In genomic region chr5:158478139-158478538, GRCh38 we compare ENCODE assay signal across 35 cellular contexts.
"Had no signal": no experiment of that assay in that cellular context is flagged by ENCODE, and none has a peak within 500 bp of the region (broad histone marks: within the 10 kb centered on the region; RNA-seq: fewer than 3 reads in every experiment).

No MANE protein-coding gene starts in this region.

- DNase-seq: activated CD4-positive, alpha-beta T cell treated with anti-CD3 and anti-CD28 coated beads for 1 hour; activated CD4-positive, alpha-beta T cell treated with anti-CD3 and anti-CD28 coated beads for 48 hours; activated CD4-positive, CD25-positive, alpha-beta regulatory T cell; activated CD8-positive, alpha-beta T cell treated with anti-CD3 and anti-CD28 coated beads for 36 hours; activated gamma-delta T cell; activated naive CD4-positive, alpha-beta T cell treated with Interleukin-2 at 50 U/mL for 16 hours; activated naive CD8-positive, alpha-beta T cell treated with anti-CD3 and anti-CD28 coated beads, Interleukin-2, amount 10 ng/mL, durations not matched to agents 7 days and 5 days; activated T-cell treated with anti-CD3 and anti-CD28 coated beads, Interleukin-2, amount 50 U/mL, for 24 hours; adrenal gland; body of pancreas; Kasumi-1; MM.1S; MV-4-11; NCI-H1092; NCI-H1417; NCI-H146; NCI-H187; NCI-H2081; NCI-H2171 treated with DMSO at 0.1 percent for 48 hours; NCI-H226; NCI-H446 treated with DMSO at 0.1 percent for 48 hours; NCI-H524; NCI-H69; NCI-H82; PC-3; Peyer's patch; SIG-M5; T1000; WERI-Rb-1 had no signal

- H3K4me1 ChIP-seq: adrenal gland, Peyer's patch had no signal

- H3K27ac Mint-ChIP-seq: activated CD8-positive, alpha-beta T cell treated with anti-CD3 and anti-CD28 coated beads for 36 hours; activated naive CD4-positive, alpha-beta T cell treated with anti-CD3 and anti-CD28 coated beads, Interleukin-2, amount 50 U/mL, for 24 hours; activated naive CD8-positive, alpha-beta T cell treated with anti-CD3 and anti-CD28 coated beads, Interleukin-2, amount 10 ng/mL, durations not matched to agents 7 days and 5 days; activated T-cell treated with anti-CD3 and anti-CD28 coated beads, Interleukin-2, amount 50 U/mL, for 24 hours; activated T-helper 2 cell treated with anti-CD3 and anti-CD28 coated beads, Interferon-gamma antibody, Interleukin-2, Interleukin-4, amounts not matched to agents 10 μg/mL and 5 μg/mL and 100 μg/mL, durations not matched to agents 14 hours and 24 hours and 36 hours had no signal

- FAIRE-seq: astrocyte had no signal

- H3K9me3 Mint-ChIP-seq: activated CD8-positive, alpha-beta T cell treated with anti-CD3 and anti-CD28 coated beads for 36 hours; activated naive CD4-positive, alpha-beta T cell treated with anti-CD3 and anti-CD28 coated beads, Interleukin-2, amount 50 U/mL, for 24 hours; activated T-cell treated with anti-CD3 and anti-CD28 coated beads, Interleukin-2, amount 50 U/mL, for 24 hours; activated T-helper 2 cell treated with anti-CD3 and anti-CD28 coated beads, Interferon-gamma antibody, Interleukin-2, Interleukin-4, amounts not matched to agents 10 μg/mL and 5 μg/mL and 100 μg/mL, durations not matched to agents 14 hours and 24 hours and 36 hours had no signal

- H3K27ac ChIP-seq: adrenal gland, body of pancreas, breast epithelium, Peyer's patch, RWPE1, WERI-Rb-1 had no signal

- H3K27me3 ChIP-seq: adrenal gland, body of pancreas, breast epithelium, Peyer's patch had no signal

- H3K9me3 ChIP-seq: adrenal gland, body of pancreas, breast epithelium, Peyer's patch had no signal

- H3K4me1 Mint-ChIP-seq: activated naive CD4-positive, alpha-beta T cell treated with anti-CD3 and anti-CD28 coated beads, Interleukin-2, amount 50 U/mL, for 24 hours; activated naive CD8-positive, alpha-beta T cell treated with anti-CD3 and anti-CD28 coated beads, Interleukin-2, amount 10 ng/mL, durations not matched to agents 7 days and 5 days had no signal

- H3K36me3 Mint-ChIP-seq: activated naive CD4-positive, alpha-beta T cell treated with anti-CD3 and anti-CD28 coated beads, Interleukin-2, amount 50 U/mL, for 24 hours; activated naive CD8-positive, alpha-beta T cell treated with anti-CD3 and anti-CD28 coated beads, Interleukin-2, amount 10 ng/mL, durations not matched to agents 7 days and 5 days had no signal

- H3K27me3 Mint-ChIP-seq: activated naive CD4-positive, alpha-beta T cell treated with anti-CD3 and anti-CD28 coated beads, Interleukin-2, amount 50 U/mL, for 24 hours; activated naive CD8-positive, alpha-beta T cell treated with anti-CD3 and anti-CD28 coated beads, Interleukin-2, amount 10 ng/mL, durations not matched to agents 7 days and 5 days; activated T-cell treated with anti-CD3 and anti-CD28 coated beads, Interleukin-2, amount 50 U/mL, for 24 hours had no signal

- ATAC-seq: activated CD8-positive, alpha-beta T cell treated with anti-CD3 and anti-CD28 coated beads for 36 hours; body of pancreas; PC-3; Right ventricle myocardium inferior had no signal

- H3K36me3 ChIP-seq: adrenal gland, breast epithelium, Peyer's patch, WERI-Rb-1 had no signal

- H3K4me3 ChIP-seq: adrenal gland, body of pancreas, breast epithelium, Peyer's patch had no signal

- H3K4me3 Mint-ChIP-seq: activated CD8-positive, alpha-beta T cell treated with anti-CD3 and anti-CD28 coated beads for 36 hours; activated naive CD4-positive, alpha-beta T cell treated with anti-CD3 and anti-CD28 coated beads, Interleukin-2, amount 50 U/mL, for 24 hours; activated naive CD8-positive, alpha-beta T cell treated with anti-CD3 and anti-CD28 coated beads, Interleukin-2, amount 10 ng/mL, durations not matched to agents 7 days and 5 days; activated T-cell treated with anti-CD3 and anti-CD28 coated beads, Interleukin-2, amount 50 U/mL, for 24 hours had no signal
